17 cellular contexts compared by ENCODE assay signal in the genomic region with DNA sequence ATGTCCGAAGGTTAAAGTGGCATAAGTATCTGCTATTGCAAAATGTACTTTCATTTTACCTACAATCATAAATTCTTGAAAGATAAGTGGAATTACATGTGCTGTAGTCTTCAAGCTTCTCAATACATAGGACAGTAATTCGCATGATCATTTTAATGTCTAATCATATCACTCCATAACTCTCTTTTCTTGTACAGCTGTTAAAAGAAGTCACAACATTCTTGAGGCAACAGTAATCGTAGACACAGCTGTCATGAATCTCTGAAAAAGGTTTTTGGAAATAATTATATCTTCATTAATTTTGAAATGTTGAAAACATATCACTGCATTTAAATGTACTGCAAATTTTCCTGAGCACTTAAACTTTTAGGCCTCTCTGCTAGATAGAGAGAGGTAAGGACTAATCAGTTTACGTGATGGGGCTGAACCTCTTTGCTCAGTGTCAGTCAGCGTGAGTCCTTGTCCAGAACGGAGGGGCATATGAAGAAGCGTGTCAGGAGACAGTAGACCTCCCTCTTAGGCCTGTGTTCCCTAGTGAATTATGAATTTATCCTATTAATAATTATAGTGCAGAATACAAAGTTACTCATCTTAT.
"Had no signal": no experiment of that assay in that cellular context is flagged by ENCODE, and none has a peak within 500 bp of the region (broad histone marks: within the 10 kb centered on the region; RNA-seq: fewer than 3 reads in every experiment).

No MANE protein-coding gene starts in this region.

- H3K27ac Mint-ChIP-seq: activated T-cell treated with anti-CD3 and anti-CD28 coated beads, Interleukin-2, amount 50 U/mL, for 72 hours; stimulated activated naive B cell treated with anti-CD40 and anti-IgM and Interleukin-4, amounts not matched to agents 10 μg/mL and 1 μg/mL and 100 μg/mL, for 72 hours; T-helper 17 cell had no signal

- H3K4me3 Mint-ChIP-seq: activated T-cell treated with anti-CD3 and anti-CD28 coated beads, Interleukin-2, amount 50 U/mL, for 72 hours; effector memory CD8-positive, alpha-beta T cell; naive thymus-derived CD4-positive, alpha-beta T cell; stimulated activated naive B cell treated with anti-CD40 and anti-IgM and Interleukin-4, amounts not matched to agents 10 μg/mL and 1 μg/mL and 100 μg/mL, for 72 hours; T-helper 17 cell had no signal

- ATAC-seq: activated T-cell treated with anti-CD3 and anti-CD28 coated beads, Interleukin-2, amount 50 U/mL, for 72 hours; effector memory CD8-positive, alpha-beta T cell; foreskin keratinocyte; naive thymus-derived CD4-positive, alpha-beta T cell; pancreas; right lobe of liver; stimulated activated naive B cell treated with anti-CD40 and anti-IgM and Interleukin-4, amounts not matched to agents 10 μg/mL and 1 μg/mL and 100 μg/mL, for 72 hours; T-helper 17 cell had no signal

- DNase-seq: activated CD4-positive, alpha-beta T cell treated with anti-CD3 and anti-CD28 coated beads for 1 hour; activated effector memory CD4-positive, alpha-beta T cell treated with anti-CD3 and anti-CD28 coated beads, Interleukin-2, amount 50 U/mL, for 16 hours; activated naive CD4-positive, alpha-beta T cell treated with anti-CD3 and anti-CD28 coated beads, Interleukin-2, amount 50 U/mL, for 16 hours; activated T-cell treated with anti-CD3 and anti-CD28 coated beads, Interleukin-2, amount 50 U/mL, for 72 hours; effector memory CD8-positive, alpha-beta T cell; foreskin keratinocyte; hippocampal formation; midbrain; naive thymus-derived CD4-positive, alpha-beta T cell; pancreas; right lobe of liver; spleen; stimulated activated naive B cell treated with anti-CD40 and anti-IgM and Interleukin-4, amounts not matched to agents 10 μg/mL and 1 μg/mL and 100 μg/mL, for 72 hours; T-helper 17 cell; upper lobe of left lung; WERI-Rb-1 had no signal

- FAIRE-seq: keratinocyte had no signal

- H3K9me3 Mint-ChIP-seq: activated T-cell treated with anti-CD3 and anti-CD28 coated beads, Interleukin-2, amount 50 U/mL, for 72 hours; effector memory CD8-positive, alpha-beta T cell; naive thymus-derived CD4-positive, alpha-beta T cell; stimulated activated naive B cell treated with anti-CD40 and anti-IgM and Interleukin-4, amounts not matched to agents 10 μg/mL and 1 μg/mL and 100 μg/mL, for 72 hours had no signal

- H3K27me3 Mint-ChIP-seq: effector memory CD8-positive, alpha-beta T cell; naive thymus-derived CD4-positive, alpha-beta T cell; stimulated activated naive B cell treated with anti-CD40 and anti-IgM and Interleukin-4, amounts not matched to agents 10 μg/mL and 1 μg/mL and 100 μg/mL, for 72 hours; T-helper 17 cell had no signal
